ENCODE assay signal across 20 cellular contexts in the genomic region with DNA sequence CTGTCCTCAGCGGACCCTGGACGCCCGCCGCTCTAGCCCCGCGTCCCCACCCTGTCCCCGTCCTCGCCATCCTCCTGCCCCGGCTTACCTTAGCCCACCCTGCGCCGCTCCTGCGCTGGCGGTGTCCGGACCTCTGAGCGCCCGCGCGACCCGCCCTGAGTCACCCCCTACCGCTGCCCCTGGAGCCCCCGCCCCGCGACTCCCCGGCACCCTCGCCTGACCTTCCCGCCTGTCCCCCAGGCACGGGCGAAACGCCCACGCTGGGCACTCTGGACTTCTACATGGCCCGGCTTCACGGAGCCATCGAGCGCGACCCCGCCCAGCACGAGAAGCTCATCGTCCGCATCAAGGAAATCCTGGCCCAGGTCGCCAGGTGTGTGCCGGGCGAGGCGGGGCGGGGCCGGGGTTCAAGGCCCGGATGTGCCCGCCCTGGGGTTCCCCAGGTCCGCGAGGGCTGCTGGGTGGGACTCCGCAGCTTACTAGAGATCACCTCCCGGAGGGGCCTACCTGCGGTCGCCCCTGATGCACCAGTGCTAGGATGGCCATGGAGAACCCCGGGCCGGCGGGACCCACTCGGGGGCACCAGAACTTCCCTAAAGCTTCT. TPM values are rescaled to one million over a fixed set of nuclear protein-coding genes. Genes with fewer than 3 reads are reported as not detected.
DNase-seq lines count a peak whose midpoint lies in the region; ATAC-seq and TF ChIP-seq lines count a peak whose summit lies in the region.
"Had no signal": no experiment of that assay in that cellular context is flagged by ENCODE, and none has a peak within 500 bp of the region (broad histone marks: within the 10 kb centered on the region; RNA-seq: fewer than 3 reads in every experiment).

No MANE protein-coding gene starts in this region.

- peak overlapping the region; percentile 44 for H2BK15ac ChIP-seq in mesenchymal stem cell (ENCODE audit: low read depth, poor library complexity, severe bottlenecking)

- no peaks in the 10 kb centered on the region for H3K36me3 ChIP-seq in Caco-2 (ENCODE audit: control insufficient read depth, insufficient read depth, low read length)
- H3K36me3 ChIP-seq in HEK293 (ENCODE audit: control insufficient read depth in 2 of 2, insufficient read depth in 1 of 2, low read length in 2 of 2) = peaks cover 9 to 19% of the 10 kb centered on the region in 2 experiments; a peak in 2 of 3 replicates
- H3K36me3 ChIP-seq in esophagus muscularis mucosa = peaks cover 5 to 14% (median 12%) of the 10 kb centered on the region in 4 donors
- peaks cover 15 to 50% of the 10 kb centered on the region in 2 experiments for H3K36me3 ChIP-seq in mesenchymal stem cell (ENCODE audit: control insufficient read depth in 1 of 2, insufficient read depth in 2 of 2, low read depth in 1 of 2, low read length in 2 of 2)
- peaks cover 25% of the 10 kb centered on the region for H3K36me3 ChIP-seq in OCI-LY7 (ENCODE audit: insufficient read depth, low read length)
- no peaks in the 10 kb centered on the region for H3K36me3 ChIP-seq in CD8-positive, alpha-beta T cell (ENCODE audit: insufficient read depth, low read length)

- H3K9me2 ChIP-seq in OCI-LY7 (ENCODE audit: insufficient read depth, low read length) = no peaks in the 10 kb centered on the region

- no peak overlapping the region for H3K23ac ChIP-seq in mesenchymal stem cell (ENCODE audit: low read length in 2 of 2)

- no peaks in the 10 kb centered on the region for H3K27me3 ChIP-seq in Caco-2 (replicated peaks; ENCODE audit: control insufficient read depth, insufficient read depth, low read length)
- no peaks in the 10 kb centered on the region for H3K27me3 ChIP-seq in esophagus muscularis mucosa
- H3K27me3 ChIP-seq in mesenchymal stem cell (ENCODE audit: control insufficient read depth in 1 of 2, insufficient read depth in 1 of 2, low read length in 2 of 2) = no peaks in the 10 kb centered on the region
- H3K27me3 ChIP-seq in CD8-positive, alpha-beta T cell (ENCODE audit: insufficient read depth, low read length) = no peaks in the 10 kb centered on the region
- H3K27me3 ChIP-seq: dorsolateral prefrontal cortex had no signal

- no peak overlapping the region for H3K27ac Mint-ChIP-seq in Caco-2 (ENCODE audit: unreplicated experiment)
- H3K27ac Mint-ChIP-seq in CD8-positive, alpha-beta T cell = no peak overlapping the region
- H3K27ac Mint-ChIP-seq: activated naive CD4-positive, alpha-beta T cell treated with anti-CD3 and anti-CD28 coated beads for 36 hours; immature natural killer cell had no signal

- H3K4me1 Mint-ChIP-seq in Caco-2 (ENCODE audit: low read depth, unreplicated experiment) = no peaks in the 10 kb centered on the region
- H3K4me1 Mint-ChIP-seq in CD8-positive, alpha-beta T cell (ENCODE audit: low read depth) = peaks cover 9% of the 10 kb centered on the region

- H2BK120ac ChIP-seq in mesenchymal stem cell (ENCODE audit: low read depth, low read length) = peak overlapping the region; percentile 49

- no peak for TF ChIP-seq EP300 in esophagus muscularis mucosa (IDR thresholded peaks at IDR 0.05)

- H2AK5ac ChIP-seq in mesenchymal stem cell (ENCODE audit: low read length, severe bottlenecking) = no peak overlapping the region

- H3K18ac ChIP-seq in mesenchymal stem cell (ENCODE audit: low read depth in 1 of 2, low read length in 2 of 2) = peak overlapping the region in 1 of 2 experiments; percentile 43

- H2BK12ac ChIP-seq in mesenchymal stem cell (ENCODE audit: low read length in 2 of 2) = peak overlapping the region in 1 of 2 experiments; percentile 37

- H3K14ac ChIP-seq in mesenchymal stem cell (ENCODE audit: low read length in 2 of 2) = no peak overlapping the region

- no peak overlapping the region for H2BK5ac ChIP-seq in mesenchymal stem cell (ENCODE audit: low read depth, low read length, poor library complexity, severe bottlenecking)

- no peak overlapping the region for H3K4me3 ChIP-seq in Caco-2 (ENCODE audit: low read depth, low read length)
- H3K4me3 ChIP-seq in HEK293 (ENCODE audit: low read depth, low read length) = no peak overlapping the region
- H3K4me3 ChIP-seq in esophagus muscularis mucosa = no peak overlapping the region
- no peak overlapping the region for H3K4me3 ChIP-seq in mesenchymal stem cell (ENCODE audit: insufficient read depth in 1 of 2, low read depth in 1 of 2, low read length in 2 of 2)
- H3K4me3 ChIP-seq in OCI-LY7 (ENCODE audit: low read depth, low read length, poor library complexity, severe bottlenecking) = no peak overlapping the region
- no peak overlapping the region for H3K4me3 ChIP-seq in CD8-positive, alpha-beta T cell (ENCODE audit: low read depth, low read length)

- TF ChIP-seq CTCF in Caco-2 (IDR thresholded peaks at IDR 0.05; ENCODE audit: insufficient read depth in 1 of 2, low read depth in 1 of 2, low read length in 1 of 2, severe bottlenecking in 1 of 2, unreplicated experiment in 1 of 2) (no peak), HEK293 (tag by site-specific recombination; IDR thresholded peaks at IDR 0.05) (no peak), esophagus muscularis mucosa (IDR thresholded peaks at IDR 0.05) (no peak), OCI-LY7 (conservative IDR thresholded peaks at IDR 0.05; ENCODE audit: low read length) (no peak)
- no peak for TF ChIP-seq CTCF in CD8-positive, alpha-beta T cell (IDR thresholded peaks at IDR 0.05)

- ATAC-seq in CD8-positive, alpha-beta T cell = no peak
- ATAC-seq: activated T-cell treated with anti-CD3 and anti-CD28 coated beads, Interleukin-2, amount 50 U/mL, for 4 hours had no signal

- no peak overlapping the region for H4K91ac ChIP-seq in mesenchymal stem cell (ENCODE audit: low read length)

- no peak overlapping the region for H4K8ac ChIP-seq in mesenchymal stem cell (ENCODE audit: low read length)

- H3K36me3 Mint-ChIP-seq in Caco-2 (ENCODE audit: insufficient read depth, unreplicated experiment) = peaks cover 11% of the 10 kb centered on the region
- H3K36me3 Mint-ChIP-seq in CD8-positive, alpha-beta T cell = peaks cover 12% of the 10 kb centered on the region

- TF ChIP-seq POLR2A in esophagus muscularis mucosa (IDR thresholded peaks at IDR 0.05; ENCODE audit: low read depth) = no peak

- POLR2A ChIA-PET in Caco-2 (lab: Charles Lee) (interaction anchor here (0.6 kb wide), 1 partner anchor 80 kb away, joined by 3 read pairs; no protein-coding TSS in a partner anchor), HEK293 (lab: Yijun Ruan, JAX) (interaction anchor here (0.6 kb wide), 1 partner anchor 23 kb away, joined by 7 read pairs; no protein-coding TSS in a partner anchor), OCI-LY7 (lab: Charles Lee) (no interaction called here)
- POLR2A ChIA-PET in CD8-positive, alpha-beta T cell (lab: Charles Lee) = interaction anchor here (1.4 kb wide), 1 partner anchor 14 kb away, joined by 5 read pairs; no protein-coding TSS in a partner anchor

- CTCF ChIA-PET in Caco-2 (lab: Charles Lee) (interaction anchor here (0.7 kb wide), 1 partner anchor 669 kb away, joined by 4 read pairs; a partner anchor contains a TSS), HEK293 (lab: Yijun Ruan, JAX) (no interaction called here), OCI-LY7 (lab: Charles Lee; ENCODE audit: unreplicated experiment) (no interaction called here)
- CTCF ChIA-PET in CD8-positive, alpha-beta T cell (lab: Charles Lee) = interaction anchor here (1.4 to 2.1 kb wide), 2 partner anchors 30 to 33 kb away, joined by 4 to 9 read pairs; no protein-coding TSS in a partner anchor

- H3K79me1 ChIP-seq in mesenchymal stem cell (replicated peaks; ENCODE audit: low read length, poor library complexity, severe bottlenecking) = peaks cover 14% of the 10 kb centered on the region

- no peak overlapping the region for H3K9ac ChIP-seq in mesenchymal stem cell (ENCODE audit: low read length)

- H2AFZ ChIP-seq in mesenchymal stem cell (ENCODE audit: low read depth, low read length) (no peak overlapping the region), OCI-LY7 (ENCODE audit: low read length) (no peak overlapping the region)

- BruUV-seq in Caco-2 (replicated peaks; lab: Mats Ljungman, UMichigan) = no TSS peak
- BruUV-seq in OCI-LY7 (replicated peaks; lab: Mats Ljungman, UMichigan) = no TSS peak

- H3K27me3 Mint-ChIP-seq in Caco-2 (ENCODE audit: insufficient read depth, unreplicated experiment) = no peaks in the 10 kb centered on the region
- no peaks in the 10 kb centered on the region for H3K27me3 Mint-ChIP-seq in CD8-positive, alpha-beta T cell (ENCODE audit: low read depth)

- H3K4me2 ChIP-seq in mesenchymal stem cell (ENCODE audit: low read length, poor library complexity, severe bottlenecking) (no peak overlapping the region), OCI-LY7 (ENCODE audit: low read length) (no peak overlapping the region)

- no peaks in the 10 kb centered on the region for H3K9me3 ChIP-seq in Caco-2
- no peaks in the 10 kb centered on the region for H3K9me3 ChIP-seq in HEK293 (ENCODE audit: control insufficient read depth, insufficient read depth, low read depth, low read length)
- H3K9me3 ChIP-seq in esophagus muscularis mucosa = no peaks in the 10 kb centered on the region
- H3K9me3 ChIP-seq in mesenchymal stem cell (ENCODE audit: control insufficient read depth, low read length) = no peaks in the 10 kb centered on the region
- H3K9me3 ChIP-seq in OCI-LY7 (ENCODE audit: low read length) = no peaks in the 10 kb centered on the region
- H3K9me3 ChIP-seq in CD8-positive, alpha-beta T cell (ENCODE audit: low read length) = no peaks in the 10 kb centered on the region

- no peak for DNase-seq in Caco-2
- no peak for DNase-seq in esophagus muscularis mucosa (ENCODE audit: extremely low spot score)
- no peak for DNase-seq in mesenchymal stem cell
- no peak for DNase-seq in islet precursor cell
- no peak for DNase-seq in anterior cingulate cortex (lab: John Stamatoyannopoulos, UW)
- DNase-seq in OCI-LY7 (ENCODE audit: low spot score) = no peak
- no peak for DNase-seq in CD8-positive, alpha-beta T cell
- DNase-seq: activated CD4-positive, CD25-positive, alpha-beta regulatory T cell treated with anti-CD3 and anti-CD28 coated beads, Interleukin-2, amount 50 U/mL, for 72 hours; activated naive CD4-positive, alpha-beta T cell treated with anti-CD3 and anti-CD28 coated beads for 36 hours; activated T-cell treated with anti-CD3 and anti-CD28 coated beads, Interleukin-2, amount 50 U/mL, for 4 hours; dorsolateral prefrontal cortex; immature natural killer cell; NCI-H1092 treated with DMSO at 0.1 percent for 48 hours; NCI-H2029 treated with DMSO at 0.1 percent for 48 hours; NCI-H345 had no signal

- H3K4ac ChIP-seq in mesenchymal stem cell (ENCODE audit: low read depth in 1 of 2, low read length in 2 of 2) = no peak overlapping the region

- H4K20me1 ChIP-seq in OCI-LY7 (ENCODE audit: insufficient read depth, low read length) = no peaks in the 10 kb centered on the region

- H3K27ac ChIP-seq in HEK293 (ENCODE audit: extremely low read depth, low read depth, low read length) (no peak overlapping the region), esophagus muscularis mucosa (replicated peaks in 1 of 4) (peak overlapping the region; percentile 76 to 85 (median 81)), mesenchymal stem cell (ENCODE audit: low read length, poor library complexity, severe bottlenecking) (no peak overlapping the region), OCI-LY7 (ENCODE audit: low read depth, low read length, poor library complexity, severe bottlenecking) (no peak overlapping the region)
- no peak overlapping the region for H3K27ac ChIP-seq in CD8-positive, alpha-beta T cell (ENCODE audit: low read depth, low read length)

- no peaks in the 10 kb centered on the region for H3K9me3 Mint-ChIP-seq in Caco-2 (ENCODE audit: unreplicated experiment)
- no peaks in the 10 kb centered on the region for H3K9me3 Mint-ChIP-seq in CD8-positive, alpha-beta T cell
- H3K9me3 Mint-ChIP-seq: activated naive CD4-positive, alpha-beta T cell treated with anti-CD3 and anti-CD28 coated beads for 36 hours; activated T-cell treated with anti-CD3 and anti-CD28 coated beads, Interleukin-2, amount 50 U/mL, for 4 hours; immature natural killer cell had no signal

- 95% methylated on average over 36 of the region's 57 CpGs for WGBS in esophagus muscularis mucosa
- WGBS in mesenchymal stem cell = 42% methylated on average over 55 of the region's 57 CpGs

- intact Hi-C loops in Caco-2 (cut with micrococcal nuclease; ENCODE audit: unreplicated experiment) = no loop called here
- intact Hi-C loops in esophagus muscularis mucosa (cut with DNase I) = loop anchor here (5.0 kb wide), 1 partner anchor 39 kb away; no protein-coding TSS in a partner anchor
- intact Hi-C loops in OCI-LY7 (cut with micrococcal nuclease; ENCODE audit: unreplicated experiment) = no loop called here
- intact Hi-C loops in CD8-positive, alpha-beta T cell (cut with DNase I, micrococcal nuclease) = no loop called here

- peaks cover 5% of the 10 kb centered on the region; the same call in 1 of the 2 replicates for H3K79me2 ChIP-seq in OCI-LY7 (ENCODE audit: insufficient read depth, low read depth, low read length)

- H3K4me1 ChIP-seq in Caco-2 (no peaks in the 10 kb centered on the region), HEK293 (ENCODE audit: control insufficient read depth, insufficient read depth, low read length) (no peaks in the 10 kb centered on the region), esophagus muscularis mucosa (peaks cover 21 to 72% (median 56%) of the 10 kb centered on the region in 4 donors), mesenchymal stem cell (ENCODE audit: control insufficient read depth, insufficient read depth, low read depth, low read length) (peaks cover 26% of the 10 kb centered on the region), OCI-LY7 (ENCODE audit: insufficient read depth, low read length, poor library complexity, severe bottlenecking) (no peaks in the 10 kb centered on the region)
- peaks cover 9% of the 10 kb centered on the region for H3K4me1 ChIP-seq in CD8-positive, alpha-beta T cell (ENCODE audit: insufficient read depth, low read length)

- peak overlapping the region; percentile 19 for H3K4me3 Mint-ChIP-seq in Caco-2 (ENCODE audit: unreplicated experiment)
- H3K4me3 Mint-ChIP-seq in CD8-positive, alpha-beta T cell = no peak overlapping the region
- H3K4me3 Mint-ChIP-seq: activated naive CD4-positive, alpha-beta T cell treated with anti-CD3 and anti-CD28 coated beads for 36 hours; activated T-cell treated with anti-CD3 and anti-CD28 coated beads, Interleukin-2, amount 50 U/mL, for 4 hours; immature natural killer cell had no signal

RNA-seq across cellular contexts. Expression of a gene that starts 5.1 kb away (rescaled TPM):
- total RNA-seq in Caco-2 (2022) = 33.9 and 34.5 TPM in 2 replicates
- total RNA-seq in esophagus muscularis mucosa = 100 to 1,000 TPM; 136 to 202 (median 161) TPM
- 91.0 TPM for polyA plus RNA-seq in mesenchymal stem cell (2013, experiment 1 of 2)
- 88.5 TPM for polyA plus RNA-seq in mesenchymal stem cell (2013, experiment 2 of 2)
- total RNA-seq in OCI-LY7 (2014; rRNA removed; shearing (Covaris generic)) = 105 and 119 TPM in 2 replicates
- total RNA-seq in OCI-LY7 (2022) = 91.0 and 108 TPM in 2 replicates
- 10 to 100 TPM; 32.3 to 37.8 TPM for total RNA-seq in CD8-positive, alpha-beta T cell

RNA-seq across cellular contexts. Expression of a gene that starts 7.4 kb away (rescaled TPM):
- not detected in 2 replicates for total RNA-seq in Caco-2 (2022)
- total RNA-seq in esophagus muscularis mucosa = 10 to 100 TPM in 1 of 4 donors, 1 to 10 TPM in 3; 4.1 to 17.5 (median 4.9) TPM
- polyA plus RNA-seq in mesenchymal stem cell (2013, experiment 1 of 2) = 5.4 TPM
- polyA plus RNA-seq in mesenchymal stem cell (2013, experiment 2 of 2) = 5.2 TPM
- not detected in 2 replicates for total RNA-seq in OCI-LY7 (2014; rRNA removed; shearing (Covaris generic))
- not detected in 2 replicates for total RNA-seq in OCI-LY7 (2022)
- under 1 TPM; 0.19 to 0.49 TPM for total RNA-seq in CD8-positive, alpha-beta T cell
- total RNA-seq: renal cortical epithelial cell had no signal

RNA-seq across cellular contexts. Expression of a gene that starts 20.5 kb away (rescaled TPM):
- total RNA-seq in Caco-2 (2022) (60.6 and 61.7 TPM in 2 replicates), esophagus muscularis mucosa (10 to 100 TPM; 28.2 to 87.0 (median 62.4) TPM), OCI-LY7 (2022) (72.6 and 78.8 TPM in 2 replicates)
- polyA plus RNA-seq in mesenchymal stem cell (2013, experiment 1 of 2) = 108 TPM
- 107 TPM for polyA plus RNA-seq in mesenchymal stem cell (2013, experiment 2 of 2)
- total RNA-seq in OCI-LY7 (2014; rRNA removed; shearing (Covaris generic)) = 74.4 and 79.4 TPM in 2 replicates
- 10 to 100 TPM; 42.3 to 42.7 TPM for total RNA-seq in CD8-positive, alpha-beta T cell

RNA-seq across cellular contexts. Expression of a gene that starts 28.8 kb away (rescaled TPM):
- total RNA-seq in Caco-2 (2022) (0.11 TPM in 1 of 2 replicates, not detected in the other), esophagus muscularis mucosa (10 to 100 TPM in 1 of 4 donors, 1 to 10 TPM in 3; 4.8 to 17.2 (median 7.7) TPM), OCI-LY7 (2022) (not detected in 2 replicates)
- polyA plus RNA-seq in mesenchymal stem cell (2013, experiment 1 of 2) = 6.8 TPM
- polyA plus RNA-seq in mesenchymal stem cell (2013, experiment 2 of 2) = 6.9 TPM
- not detected in 2 replicates for total RNA-seq in OCI-LY7 (2014; rRNA removed; shearing (Covaris generic))
- total RNA-seq in CD8-positive, alpha-beta T cell = 1 to 10 TPM; 2.3 to 2.6 TPM

RNA-seq across cellular contexts. Expression of a gene that starts 38.9 kb away (rescaled TPM):
- total RNA-seq in Caco-2 (2022) (1.5 and 1.9 TPM in 2 replicates), esophagus muscularis mucosa (not detected), OCI-LY7 (2022) (7.0 and 9.7 TPM in 2 replicates)
- not detected for polyA plus RNA-seq in mesenchymal stem cell (2013, experiment 1 of 2)
- polyA plus RNA-seq in mesenchymal stem cell (2013, experiment 2 of 2) = not detected
- total RNA-seq in OCI-LY7 (2014; rRNA removed; shearing (Covaris generic)) = 0.44 and 1.1 TPM in 2 replicates
- 1 to 10 TPM; 5.2 to 6.4 TPM for total RNA-seq in CD8-positive, alpha-beta T cell
- total RNA-seq: renal cortical epithelial cell, temporal lobe had no signal
- polyA plus RNA-seq: BJ, immature natural killer cell, liver had no signal

Comparison
In these comparisons a context has a peak if more than half of its experiments do, and no peak if none do; other contexts are left out.
1. H3K27ac ChIP-seq: peak in esophagus muscularis mucosa (4 of 4); none in HEK293 (single experiment), mesenchymal stem cell (single experiment), OCI-LY7 (single experiment) and CD8-positive, alpha-beta T cell (single experiment).
2. CTCF ChIA-PET loops: an anchor here in Caco-2 (0.7 kb wide) and CD8-positive, alpha-beta T cell (1.4 to 2.1 kb wide); none called in HEK293 and OCI-LY7.